ENCODE assay signal across 6 cellular contexts in the genomic region with DNA sequence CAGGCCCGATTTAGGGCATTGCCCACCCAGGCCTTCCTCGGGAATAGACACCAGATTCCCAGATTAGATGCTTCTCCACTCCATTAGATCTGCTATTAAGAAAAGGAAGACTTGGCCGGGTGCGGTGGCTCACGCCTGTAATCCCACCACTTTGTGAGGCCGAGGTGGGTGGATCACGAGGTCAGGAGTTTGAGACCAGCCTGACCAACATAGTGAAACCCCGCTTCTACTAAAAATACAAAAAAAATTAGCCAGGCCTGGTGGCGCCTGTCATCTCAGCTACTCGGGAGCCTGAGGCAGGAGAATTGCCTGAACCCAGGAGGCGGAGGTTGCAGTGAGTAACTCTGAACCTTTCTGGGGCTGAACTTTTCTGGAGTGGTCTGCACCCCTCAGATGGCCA. TPM values are rescaled to one million over a fixed set of nuclear protein-coding genes. Genes with fewer than 3 reads are reported as not detected.
"Had no signal": no experiment of that assay in that cellular context is flagged by ENCODE, and none has a peak within 500 bp of the region (broad histone marks: within the 10 kb centered on the region; RNA-seq: fewer than 3 reads in every experiment).

No MANE protein-coding gene starts in this region.

RNA-seq across cellular contexts. Expression of a gene that starts 28.8 kb away (rescaled TPM):
- total RNA-seq: activated CD4-positive, alpha-beta memory T cell treated with anti-CD3 and anti-CD28 coated beads, Interleukin-2, amount 10 ng/mL, durations not matched to agents 7 days and 5 days; activated CD4-positive, alpha-beta T cell treated with anti-CD3 and anti-CD28 coated beads, Interleukin-2, amount 10 ng/mL, durations not matched to agents 7 days and 5 days; T-helper 2 cell treated with Interferon-gamma antibody and Interleukin-4, amounts not matched to agents 100 ng/mL and 5 ng/mL, for 36 hours had no signal

RNA-seq across cellular contexts. Expression of a gene that starts 47.6 kb away (rescaled TPM):
- total RNA-seq: activated CD4-positive, alpha-beta T cell treated with anti-CD3 and anti-CD28 coated beads, Interleukin-2, amount 10 ng/mL, durations not matched to agents 7 days and 5 days; bronchial epithelial cell; foreskin keratinocyte; T-helper 2 cell treated with Interferon-gamma antibody and Interleukin-4, amounts not matched to agents 100 ng/mL and 5 ng/mL, for 36 hours; WTC11 had no signal
- polyA plus RNA-seq: foreskin keratinocyte had no signal
